ENCODE assay signal across 12 cellular contexts in genomic region chr22:38204784-38205183, GRCh38. TPM values are rescaled to one million over a fixed set of nuclear protein-coding genes. Genes with fewer than 3 reads are reported as not detected.
DNase-seq lines count a peak whose midpoint lies in the region; ATAC-seq and TF ChIP-seq lines count a peak whose summit lies in the region.
"Had no signal": no experiment of that assay in that cellular context is flagged by ENCODE, and none has a peak within 500 bp of the region (broad histone marks: within the 10 kb centered on the region; RNA-seq: fewer than 3 reads in every experiment).

No MANE protein-coding gene starts in this region.

- no peak overlapping the region for H3K4me3 ChIP-seq in PC-9

- peaks cover 23% of the 10 kb centered on the region for H3K4me1 Mint-ChIP-seq in endothelial cell (ENCODE audit: unreplicated experiment)
- peaks cover 64% of the 10 kb centered on the region for H3K4me1 Mint-ChIP-seq in stimulated activated effector memory CD8-positive, alpha-beta T cell treated with anti-CD3 and anti-CD28 coated beads, Interleukin-12 subunit alpha, Interleukin-12 subunit beta, amount 100 ng/mL, for 72 hours

- H2AFZ ChIP-seq in PC-9 = no peak overlapping the region

- no peak overlapping the region for H3K27ac ChIP-seq in PC-9

- peaks cover 73% of the 10 kb centered on the region for H3K79me2 ChIP-seq in PC-9 (ENCODE audit: low read depth)

- CTCF ChIA-PET in PC-9 (lab: Charles Lee) = no interaction called here

- BruUV-seq in PC-9 (replicated peaks; lab: Mats Ljungman, UMichigan) = no TSS peak

- intact Hi-C loops in PC-9 (cut with micrococcal nuclease; ENCODE audit: unreplicated experiment) = loop anchor here (10.0 kb wide), 1 partner anchor 150 kb away; the partner anchor contains the start of gene PICK1

- TF ChIP-seq CTCF in GM13976 (IDR thresholded peaks at IDR 0.05; ENCODE audit: borderline replicate concordance, control extremely low read depth, extremely low read depth, insufficient read depth, missing control alignments) (no peak), PC-9 (conservative IDR thresholded peaks at IDR 0.05) (no peak), endothelial cell (IDR thresholded peaks at IDR 0.05; ENCODE audit: unreplicated experiment) (no peak)

- peaks cover 16% of the 10 kb centered on the region for H3K27me3 Mint-ChIP-seq in endothelial cell (ENCODE audit: unreplicated experiment)

- no peaks in the 10 kb centered on the region for H3K9me2 ChIP-seq in PC-9 (ENCODE audit: insufficient read depth)

- peak overlapping the region; percentile 57 for H3K27ac Mint-ChIP-seq in endothelial cell (ENCODE audit: unreplicated experiment)
- peak overlapping the region; percentile 93 for H3K27ac Mint-ChIP-seq in stimulated activated effector memory CD8-positive, alpha-beta T cell treated with anti-CD3 and anti-CD28 coated beads, Interleukin-12 subunit alpha, Interleukin-12 subunit beta, amount 100 ng/mL, for 72 hours

- 0 out of 2 replicates have a peak, but pooled peaks cover 12% of the 10 kb centered on the region for H3K36me3 ChIP-seq in PC-9 (ENCODE audit: low read depth)

- H3K4me2 ChIP-seq in PC-9 = peak overlapping the region; percentile 89

- H3K4me1 ChIP-seq in PC-9 (replicated peaks; ENCODE audit: insufficient read depth) = peaks cover 14% of the 10 kb centered on the region

- ATAC-seq in stimulated activated effector memory CD8-positive, alpha-beta T cell treated with anti-CD3 and anti-CD28 coated beads, Interleukin-12 subunit alpha, Interleukin-12 subunit beta, amount 100 ng/mL, for 72 hours = no peak
- no peak for ATAC-seq in GM21737 (IDR thresholded peaks at IDR 0.05; ENCODE audit: unreplicated experiment)
- no peak for ATAC-seq in left lobe of liver
- ATAC-seq in HG03571 (IDR thresholded peaks at IDR 0.05; ENCODE audit: unreplicated experiment) = no peak
- no peak for ATAC-seq in HG03432 (IDR thresholded peaks at IDR 0.05; ENCODE audit: unreplicated experiment)
- ATAC-seq: esophagus mucosa had no signal

- no peaks in the 10 kb centered on the region for H3K9me3 ChIP-seq in PC-9 (ENCODE audit: insufficient read depth, low read depth)

- no peaks in the 10 kb centered on the region for H3K27me3 ChIP-seq in PC-9 (ENCODE audit: insufficient read depth, low read depth)

- H3F3A ChIP-seq in PC-9 (ENCODE audit: insufficient read depth, low read depth) = peaks cover 22% of the 10 kb centered on the region; the same call in 1 of the 2 replicates

- peaks cover 2% of the 10 kb centered on the region for H3K36me3 Mint-ChIP-seq in endothelial cell (ENCODE audit: low read depth, unreplicated experiment)
- H3K36me3 Mint-ChIP-seq in stimulated activated effector memory CD8-positive, alpha-beta T cell treated with anti-CD3 and anti-CD28 coated beads, Interleukin-12 subunit alpha, Interleukin-12 subunit beta, amount 100 ng/mL, for 72 hours = peaks cover 83% of the 10 kb centered on the region

- DNase-seq in GM13976 (ENCODE audit: low spot score) (peak; percentile 61), PC-9 (no peak), endothelial cell (ENCODE audit: low spot score) (no peak), left lobe of liver (ENCODE audit: low spot score) (no peak)
- no peak for DNase-seq in stimulated activated effector memory CD8-positive, alpha-beta T cell treated with anti-CD3 and anti-CD28 coated beads, Interleukin-12 subunit alpha, Interleukin-12 subunit beta, amount 100 ng/mL, for 72 hours (ENCODE audit: low spot score in 2 of 2)
- DNase-seq: activated CD4-positive, alpha-beta T cell treated with anti-CD3 and anti-CD28 coated beads, Interleukin-2, amount 50 U/mL, for 1 hour; NCI-H2081; occipital lobe had no signal

- in situ Hi-C loops in GM13976 (cut with MboI; ENCODE audit: low sequenced_read_pairs, unreplicated experiment) = no loop called here

- H4K20me1 ChIP-seq in PC-9 (ENCODE audit: insufficient read depth) = peaks cover 66% of the 10 kb centered on the region

- H3K4me3 Mint-ChIP-seq in endothelial cell (ENCODE audit: unreplicated experiment) = peak overlapping the region; percentile 75
- peak overlapping the region; percentile 71 for H3K4me3 Mint-ChIP-seq in stimulated activated effector memory CD8-positive, alpha-beta T cell treated with anti-CD3 and anti-CD28 coated beads, Interleukin-12 subunit alpha, Interleukin-12 subunit beta, amount 100 ng/mL, for 72 hours

- no peaks in the 10 kb centered on the region for H3K9me3 Mint-ChIP-seq in endothelial cell (ENCODE audit: unreplicated experiment)
- H3K9me3 Mint-ChIP-seq in stimulated activated effector memory CD8-positive, alpha-beta T cell treated with anti-CD3 and anti-CD28 coated beads, Interleukin-12 subunit alpha, Interleukin-12 subunit beta, amount 100 ng/mL, for 72 hours = no peaks in the 10 kb centered on the region

- POLR2A ChIA-PET in PC-9 (lab: Charles Lee; ENCODE audit: unreplicated experiment) = no interaction called here

RNA-seq across cellular contexts. Expression of gene MAFF, which starts 3.0 kb away (rescaled TPM):
- 27.9 and 41.8 TPM in 2 replicates for total RNA-seq in PC-9 (2021)
- total RNA-seq in endothelial cell (ENCODE audit: unreplicated experiment) = 3.5 TPM
- 2.5 TPM for total RNA-seq in left lobe of liver

RNA-seq across cellular contexts. Expression of gene PLA2G6, which starts 23.2 kb away (rescaled TPM):
- total RNA-seq in PC-9 (2021) (39.8 and 45.6 TPM in 2 replicates), endothelial cell (ENCODE audit: unreplicated experiment) (22.5 TPM), left lobe of liver (32.1 TPM)
